Comparison of ENCODE assay signal across 16 cellular contexts in genomic region chr16:16019488-16019887, GRCh38.
A peak's percentile ranks its signal among the peaks of the same experiment; 100 is the strongest.
DNase-seq lines count a peak whose midpoint lies in the region; ATAC-seq and TF ChIP-seq lines count a peak whose summit lies in the region.
"Had no signal": no experiment of that assay in that cellular context is flagged by ENCODE, and none has a peak within 500 bp of the region (broad histone marks: within the 10 kb centered on the region; RNA-seq: fewer than 3 reads in every experiment).

No MANE protein-coding gene starts in this region.

- DNase-seq in AG04450 (ENCODE audit: low read depth, low spot score) (no peak), adipocyte (ENCODE audit: low read depth) (peak; percentile 66), foreskin keratinocyte (peak in 1 of 2 donors; percentile 38), germinal center (ENCODE audit: low spot score) (no peak), putamen (ENCODE audit: low spot score) (no peak), amygdala (lab: John Stamatoyannopoulos, UW) (no peak), NCI-H1694 (lab: John Stamatoyannopoulos, UW) (no peak)
- DNase-seq: activated CD8-positive, alpha-beta memory T cell treated with anti-CD3 and anti-CD28 coated beads for 24 hours; CD4-positive, CD25-positive, alpha-beta regulatory T cell; foreskin melanocyte; left lung; MM.1S; NCI-H510A; pancreas; stimulated activated CD4-positive, alpha-beta T cell treated with anti-CD3 and anti-CD28 coated beads, Interleukin-4, amount 100 ng/mL, for 24 hours had no signal

- no peak overlapping the region for H3K4me3 ChIP-seq in AG04450 (ENCODE audit: low read depth, low read length)
- no peak overlapping the region for H3K4me3 ChIP-seq in HEK293 (ENCODE audit: low read depth, low read length)
- no peak overlapping the region for H3K4me3 ChIP-seq in adipocyte (ENCODE audit: low read length)
- H3K4me3 ChIP-seq: left lung, pancreas had no signal

- H3K9ac ChIP-seq in adipocyte (ENCODE audit: low read length) = no peak overlapping the region

- CTCF ChIA-PET in AG04450 (lab: Charles Lee) (no interaction called here), HEK293 (lab: Yijun Ruan, JAX) (no interaction called here)

- TF ChIP-seq CTCF in AG04450 (IDR thresholded peaks at IDR 0.05; ENCODE audit: low read depth, low read length) (no peak), HEK293 (tag by site-specific recombination; IDR thresholded peaks at IDR 0.05) (no peak), foreskin keratinocyte (conservative IDR thresholded peaks at IDR 0.05) (no peak)

- H3K36me3 ChIP-seq in HEK293 (ENCODE audit: control insufficient read depth in 2 of 2, insufficient read depth in 1 of 2, low read length in 2 of 2) = peaks cover 0 to 50% of the 10 kb centered on the region in 2 experiments; a peak in 2 of 3 replicates
- peaks cover 19% of the 10 kb centered on the region for H3K36me3 ChIP-seq in adipocyte (ENCODE audit: control insufficient read depth, insufficient read depth, low read length, severe bottlenecking)

- H3K4me1 ChIP-seq in HEK293 (ENCODE audit: control insufficient read depth, insufficient read depth, low read length) (no peaks in the 10 kb centered on the region; the same call in 1 of the 2 replicates), adipocyte (ENCODE audit: control insufficient read depth, insufficient read depth, low read length) (peaks cover 52% of the 10 kb centered on the region), foreskin keratinocyte (peaks cover 6% of the 10 kb centered on the region)

- H3K9me3 ChIP-seq in AG04450 (ENCODE audit: control insufficient read depth, insufficient read depth, low read length) (no peaks in the 10 kb centered on the region), HEK293 (ENCODE audit: control insufficient read depth, insufficient read depth, low read depth, low read length) (no peaks in the 10 kb centered on the region), adipocyte (ENCODE audit: control insufficient read depth, low read length) (no peaks in the 10 kb centered on the region)
- H3K9me3 ChIP-seq: left lung, pancreas had no signal

- POLR2A ChIA-PET in AG04450 (lab: Yijun Ruan, JAX) = no interaction called here
- POLR2A ChIA-PET in HEK293 (lab: Yijun Ruan, JAX) = no interaction called here

- H3K27me3 ChIP-seq in AG04450 (ENCODE audit: control insufficient read depth, insufficient read depth, low read length) = no peaks in the 10 kb centered on the region
- no peaks in the 10 kb centered on the region for H3K27me3 ChIP-seq in adipocyte (replicated peaks; ENCODE audit: control insufficient read depth, insufficient read depth, low read length)
- H3K27me3 ChIP-seq in foreskin keratinocyte = no peaks in the 10 kb centered on the region
- H3K27me3 ChIP-seq: left lung, pancreas had no signal

- H3K27ac ChIP-seq in AG04450 (ENCODE audit: low read depth, low read length) (peak overlapping the region; percentile 39), HEK293 (ENCODE audit: extremely low read depth, low read depth, low read length) (no peak overlapping the region), foreskin keratinocyte (no peak overlapping the region)
- H3K27ac ChIP-seq: left lung, pancreas had no signal

- ATAC-seq in foreskin keratinocyte = peak; percentile 33
- ATAC-seq: left lung, pancreas had no signal

TF ChIP-seq in HEK293, 187 proteins besides CTCF, POLR2A, EP300 and RAD21:
- TF ChIP-seq ZNF335 (tag by site-specific recombination; conservative IDR thresholded peaks at IDR 0.05) (no peak), PRDM1 (tag by site-specific recombination; IDR thresholded peaks at IDR 0.05) (0 out of 2 replicates have a peak, but pooled peaks have one; percentile 19)
